ENCODE assay signal across 15 cellular contexts in genomic region chr6:8191629-8192028, GRCh38.
A peak's percentile ranks its signal among the peaks of the same experiment; 100 is the strongest.
DNase-seq lines count a peak whose midpoint lies in the region; ATAC-seq and TF ChIP-seq lines count a peak whose summit lies in the region.
"Had no signal": no experiment of that assay in that cellular context is flagged by ENCODE, and none has a peak within 500 bp of the region (broad histone marks: within the 10 kb centered on the region; RNA-seq: fewer than 3 reads in every experiment).

No MANE protein-coding gene starts in this region.

- H3K27me3 ChIP-seq in HUES48 (ENCODE audit: control insufficient read depth, insufficient read depth, low read length) (no peaks in the 10 kb centered on the region), iPS-20b (ENCODE audit: insufficient read depth, low read length) (no peaks in the 10 kb centered on the region)
- H3K27me3 ChIP-seq: BLaER1 treated with 17β-estradiol and CSF1 and Interleukin-3, amounts not matched to agents 10 nM and 100 nM had no signal

- no peak for TF ChIP-seq CTCF in progenitor cell of endocrine pancreas (IDR thresholded peaks at IDR 0.05; ENCODE audit: unreplicated experiment)

- H3K9ac ChIP-seq in ES-I3 (ENCODE audit: low read depth, low read length) (peak overlapping the region; percentile 22; the same call in 1 of the 2 replicates), HUES48 (ENCODE audit: low read depth, low read length) (no peak overlapping the region), iPS-20b (ENCODE audit: low read depth, low read length) (no peak overlapping the region)
- H3K9ac ChIP-seq: BLaER1 treated with 17β-estradiol and CSF1 and Interleukin-3, amounts not matched to agents 10 nM and 100 nM; GM23248 had no signal

- H3K4me3 ChIP-seq in HUES48 (ENCODE audit: low read depth, low read length) (no peak overlapping the region), iPS-20b (ENCODE audit: low read length) (0 out of 2 replicates have a peak overlapping the region, but pooled peaks have one; percentile 24)
- H3K4me3 ChIP-seq: BLaER1 treated with 17β-estradiol and CSF1 and Interleukin-3, amounts not matched to agents 10 nM and 100 nM; GM23248 had no signal

- peak overlapping the region; percentile 7 for H3K4me3 Mint-ChIP-seq in progenitor cell of endocrine pancreas (ENCODE audit: low read depth)
- H3K4me3 Mint-ChIP-seq: B cell; CD8-positive, alpha-beta T cell; HFFc6 had no signal

- peak overlapping the region; percentile 8 for H3K27ac ChIP-seq in HUES48 (ENCODE audit: low read depth, low read length)
- no peak overlapping the region for H3K27ac ChIP-seq in iPS-20b (ENCODE audit: low read length)
- H3K27ac ChIP-seq: BLaER1 treated with 17β-estradiol and CSF1 and Interleukin-3, amounts not matched to agents 10 nM and 100 nM; GM23248 had no signal

- ATAC-seq in HG02973 (IDR thresholded peaks at IDR 0.05; ENCODE audit: unreplicated experiment) (no peak), HG03108 (IDR thresholded peaks at IDR 0.05; ENCODE audit: unreplicated experiment) (no peak)
- ATAC-seq: CD8-positive, alpha-beta T cell; HCT116 had no signal

- H3K27ac Mint-ChIP-seq in progenitor cell of endocrine pancreas: peak overlapping the region; percentile 83
- H3K27ac Mint-ChIP-seq: B cell; CD8-positive, alpha-beta T cell; HFFc6 had no signal

- H3K27me3 Mint-ChIP-seq in progenitor cell of endocrine pancreas: peaks cover 3% of the 10 kb centered on the region

- H3K4me1 ChIP-seq in ES-I3 (ENCODE audit: insufficient read depth, low read length): peaks cover 21% of the 10 kb centered on the region
- peaks cover 17% of the 10 kb centered on the region for H3K4me1 ChIP-seq in HUES48 (ENCODE audit: control insufficient read depth, insufficient read depth, low read length)
- peaks cover 13% of the 10 kb centered on the region for H3K4me1 ChIP-seq in iPS-20b (ENCODE audit: insufficient read depth, low read length)
- H3K4me1 ChIP-seq: BLaER1 treated with 17β-estradiol and CSF1 and Interleukin-3, amounts not matched to agents 10 nM and 100 nM had no signal

- no peaks in the 10 kb centered on the region for H3K36me3 ChIP-seq in ES-I3 (ENCODE audit: insufficient read depth, low read length)
- no peaks in the 10 kb centered on the region for H3K36me3 ChIP-seq in HUES48 (ENCODE audit: control insufficient read depth, insufficient read depth, low read length)
- no peaks in the 10 kb centered on the region for H3K36me3 ChIP-seq in iPS-20b (ENCODE audit: insufficient read depth, low read depth, low read length)
- H3K36me3 ChIP-seq: BLaER1 treated with 17β-estradiol and CSF1 and Interleukin-3, amounts not matched to agents 10 nM and 100 nM had no signal

- H3K4me1 Mint-ChIP-seq in progenitor cell of endocrine pancreas (ENCODE audit: low read depth): peaks cover 44% of the 10 kb centered on the region
- H3K4me1 Mint-ChIP-seq: B cell had no signal

- H3K36me3 Mint-ChIP-seq in progenitor cell of endocrine pancreas (ENCODE audit: insufficient read depth): peaks cover 2% of the 10 kb centered on the region
- H3K36me3 Mint-ChIP-seq: CD8-positive, alpha-beta T cell had no signal

- DNase-seq in progenitor cell of endocrine pancreas (ENCODE audit: low spot score, unreplicated experiment) (no peak), RKO (ENCODE audit: low spot score) (no peak)
- DNase-seq: CD8-positive, alpha-beta T cell; DMS 273 treated with DMSO at 0.1 percent for 48 hours; GDM1; GM23248; HFFc6 had no signal

- H3K9me3 ChIP-seq in ES-I3 (ENCODE audit: control insufficient read depth, insufficient read depth, low read length): no peaks in the 10 kb centered on the region
- H3K9me3 ChIP-seq in HUES48 (ENCODE audit: control insufficient read depth, insufficient read depth, low read length): no peaks in the 10 kb centered on the region
- no peaks in the 10 kb centered on the region for H3K9me3 ChIP-seq in iPS-20b (ENCODE audit: insufficient read depth, low read depth, low read length)
- H3K9me3 ChIP-seq: BLaER1 treated with 17β-estradiol and CSF1 and Interleukin-3, amounts not matched to agents 10 nM and 100 nM had no signal

- peaks cover 7% of the 10 kb centered on the region for H3K9me3 Mint-ChIP-seq in progenitor cell of endocrine pancreas (ENCODE audit: low read depth)
- H3K9me3 Mint-ChIP-seq: CD8-positive, alpha-beta T cell; HFFc6 had no signal
